12 cellular contexts compared by ENCODE assay signal in genomic region chr9:79662553-79662956, GRCh38.
DNase-seq lines count a peak whose midpoint lies in the region; ATAC-seq and TF ChIP-seq lines count a peak whose summit lies in the region.
"Had no signal": no experiment of that assay in that cellular context is flagged by ENCODE, and none has a peak within 500 bp of the region (broad histone marks: within the 10 kb centered on the region; RNA-seq: fewer than 3 reads in every experiment).

No MANE protein-coding gene starts in this region.

- peaks cover 13% of the 10 kb centered on the region for H3K36me3 Mint-ChIP-seq in activated naive CD8-positive, alpha-beta T cell
- H3K36me3 Mint-ChIP-seq in activated naive CD8-positive, alpha-beta T cell treated with anti-CD3 and anti-CD28 coated beads for 36 hours, result peaks cover 14% of the 10 kb centered on the region
- peaks cover 5% of the 10 kb centered on the region for H3K36me3 Mint-ChIP-seq in T-helper 17 cell (ENCODE audit: low read depth)
- no peaks in the 10 kb centered on the region for H3K36me3 Mint-ChIP-seq in glutamatergic neuron (ENCODE audit: unreplicated experiment)

- H3K9me3 ChIP-seq in T-helper 17 cell (ENCODE audit: control insufficient read depth, low read length, poor library complexity, severe bottlenecking), result no peaks in the 10 kb centered on the region
- H3K9me3 ChIP-seq: esophagus muscularis mucosa had no signal

- H3K4me3 Mint-ChIP-seq in activated naive CD8-positive, alpha-beta T cell, result no peak overlapping the region
- H3K4me3 Mint-ChIP-seq in activated naive CD8-positive, alpha-beta T cell treated with anti-CD3 and anti-CD28 coated beads for 36 hours, result no peak overlapping the region
- H3K4me3 Mint-ChIP-seq in T-helper 17 cell, result peak overlapping the region; percentile 33
- peak overlapping the region; percentile 5 for H3K4me3 Mint-ChIP-seq in glutamatergic neuron (ENCODE audit: unreplicated experiment)
- H3K4me3 Mint-ChIP-seq: activated CD4-positive, alpha-beta memory T cell treated with anti-CD3 and anti-CD28 coated beads for 36 hours had no signal

- TF ChIP-seq CTCF in glutamatergic neuron (IDR thresholded peaks at IDR 0.05; ENCODE audit: partially characterized antibody, unreplicated experiment), result no peak

- H3K9me3 Mint-ChIP-seq in activated naive CD8-positive, alpha-beta T cell (ENCODE audit: low read depth), result no peaks in the 10 kb centered on the region
- H3K9me3 Mint-ChIP-seq in activated naive CD8-positive, alpha-beta T cell treated with anti-CD3 and anti-CD28 coated beads for 36 hours, result no peaks in the 10 kb centered on the region
- peaks cover 6% of the 10 kb centered on the region for H3K9me3 Mint-ChIP-seq in glutamatergic neuron (ENCODE audit: unreplicated experiment)
- H3K9me3 Mint-ChIP-seq: activated CD4-positive, alpha-beta memory T cell treated with anti-CD3 and anti-CD28 coated beads for 36 hours had no signal

- peak overlapping the region; percentile 66 for H3K27ac Mint-ChIP-seq in activated naive CD8-positive, alpha-beta T cell
- H3K27ac Mint-ChIP-seq in activated naive CD8-positive, alpha-beta T cell treated with anti-CD3 and anti-CD28 coated beads for 36 hours, result no peak overlapping the region
- peak overlapping the region; percentile 88 for H3K27ac Mint-ChIP-seq in T-helper 17 cell
- peak overlapping the region; percentile 80 for H3K27ac Mint-ChIP-seq in glutamatergic neuron (ENCODE audit: unreplicated experiment)
- H3K27ac Mint-ChIP-seq: activated CD4-positive, alpha-beta memory T cell treated with anti-CD3 and anti-CD28 coated beads for 36 hours had no signal

- DNase-seq in activated naive CD8-positive, alpha-beta T cell treated with anti-CD3 and anti-CD28 coated beads for 36 hours, result no peak
- DNase-seq in T-helper 17 cell (no peak), glutamatergic neuron (no peak), superior temporal gyrus (ENCODE audit: extremely low spot score) (peak; percentile 48), epidermal melanocyte (ENCODE audit: insufficient read length, low spot score) (no peak), NCI-H1694 treated with DMSO at 0.1 percent for 48 hours (lab: John Stamatoyannopoulos, UW) (no peak)
- DNase-seq: activated CD4-positive, alpha-beta memory T cell treated with anti-CD3 and anti-CD28 coated beads for 36 hours; amniotic stem cell; NCI-H2081 treated with DMSO at 0.1 percent for 48 hours had no signal

- no peaks in the 10 kb centered on the region for H3K27me3 Mint-ChIP-seq in activated naive CD8-positive, alpha-beta T cell
- no peaks in the 10 kb centered on the region for H3K27me3 Mint-ChIP-seq in activated naive CD8-positive, alpha-beta T cell treated with anti-CD3 and anti-CD28 coated beads for 36 hours
- H3K27me3 Mint-ChIP-seq in T-helper 17 cell, result no peaks in the 10 kb centered on the region
- peaks cover 6% of the 10 kb centered on the region for H3K27me3 Mint-ChIP-seq in glutamatergic neuron (ENCODE audit: unreplicated experiment)
- H3K27me3 Mint-ChIP-seq: activated CD4-positive, alpha-beta memory T cell treated with anti-CD3 and anti-CD28 coated beads for 36 hours had no signal

- ATAC-seq in T-helper 17 cell (peak; percentile 62), GM21619 (IDR thresholded peaks at IDR 0.05; ENCODE audit: unreplicated experiment) (no peak)

- H3K4me1 Mint-ChIP-seq in activated naive CD8-positive, alpha-beta T cell (ENCODE audit: low read depth), result peaks cover 47% of the 10 kb centered on the region
- peaks cover 43% of the 10 kb centered on the region for H3K4me1 Mint-ChIP-seq in activated naive CD8-positive, alpha-beta T cell treated with anti-CD3 and anti-CD28 coated beads for 36 hours
- peaks cover 36% of the 10 kb centered on the region for H3K4me1 Mint-ChIP-seq in T-helper 17 cell
- peaks cover 54% of the 10 kb centered on the region for H3K4me1 Mint-ChIP-seq in glutamatergic neuron (ENCODE audit: low read depth, unreplicated experiment)

Comparison
In these comparisons a context has a peak if more than half of its experiments do, and no peak if none do; other contexts are left out.
1. H3K4me3 Mint-ChIP-seq: peak in T-helper 17 cell (single experiment) and glutamatergic neuron (single experiment); none in activated naive CD8-positive, alpha-beta T cell (single experiment) and activated naive CD8-positive, alpha-beta T cell treated with anti-CD3 and anti-CD28 coated beads for 36 hours (single experiment).